ENCODE assay signal across 9 cellular contexts in the genomic region with DNA sequence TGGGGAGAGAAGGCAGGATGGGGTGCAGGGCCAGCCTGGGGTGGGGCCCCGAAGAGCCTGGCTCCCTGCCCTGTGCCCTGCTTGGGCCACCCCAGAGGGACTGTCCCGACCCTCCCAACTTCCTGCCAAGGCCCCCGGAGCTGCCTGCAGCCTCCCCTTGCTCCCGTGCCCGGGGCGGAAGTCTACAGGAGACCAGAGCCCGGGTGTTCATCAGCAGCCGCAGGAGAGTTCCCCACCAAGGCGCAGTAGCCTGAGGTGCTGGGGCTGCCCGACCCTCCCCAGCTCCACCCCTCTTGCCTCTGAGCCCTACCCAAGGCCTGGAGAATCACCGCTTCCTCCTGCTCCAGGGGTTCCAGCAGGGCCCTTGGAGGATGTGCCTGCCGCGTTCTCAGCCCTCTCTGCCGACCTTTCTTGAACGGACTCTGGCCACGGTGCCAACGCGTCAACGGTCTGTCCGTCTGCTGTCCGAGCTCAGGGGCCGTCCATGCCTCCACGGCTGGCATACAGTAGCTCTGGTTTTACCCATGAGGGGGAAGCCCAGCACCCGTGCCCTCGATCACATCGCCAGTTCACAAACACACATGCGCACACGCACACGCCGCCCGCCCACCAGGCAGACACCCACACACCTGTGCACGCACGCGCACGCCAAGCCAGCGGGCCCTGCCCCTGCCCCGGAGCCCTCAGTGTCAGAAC. TPM values are rescaled to one million over a fixed set of nuclear protein-coding genes. Genes with fewer than 3 reads are reported as not detected.
DNase-seq lines count a peak whose midpoint lies in the region; ATAC-seq, FAIRE-seq and TF ChIP-seq lines count a peak whose summit lies in the region.
"Had no signal": no experiment of that assay in that cellular context is flagged by ENCODE, and none has a peak within 500 bp of the region (broad histone marks: within the 10 kb centered on the region; RNA-seq: fewer than 3 reads in every experiment).

No MANE protein-coding gene starts in this region.

- peak; percentile 57 to 66 for ATAC-seq in CD4-positive, CD25-positive, alpha-beta regulatory T cell (ENCODE audit: low read depth in 2 of 2)
- peak in 3 of 4 donors; percentile 0 to 1 (median 1) for ATAC-seq in pancreas

- peak overlapping the region; percentile 26 for H3K9ac ChIP-seq in fibroblast of lung (ENCODE audit: insufficient read depth, low read length)

- H3K9me3 Mint-ChIP-seq in CD4-positive, CD25-positive, alpha-beta regulatory T cell: peaks cover 0 to 2% (median 0%) of the 10 kb centered on the region in 7 donors

- H4K20me1 ChIP-seq in fibroblast of lung (ENCODE audit: control insufficient read depth, extremely low read depth, insufficient read depth, low read length): no peaks in the 10 kb centered on the region

- H3K27ac Mint-ChIP-seq in CD4-positive, CD25-positive, alpha-beta regulatory T cell: peak overlapping the region in 2 of 3 donors; percentile 31 to 63

- no peaks in the 10 kb centered on the region for H3K27me3 Mint-ChIP-seq in CD4-positive, CD25-positive, alpha-beta regulatory T cell

- no peak for TF ChIP-seq CTCF in RWPE1 (conservative IDR thresholded peaks at IDR 0.05; ENCODE audit: low read depth)
- no peak for TF ChIP-seq CTCF in fibroblast of lung (conservative IDR thresholded peaks at IDR 0.05 in 1 of 2, IDR thresholded peaks at IDR 0.05 in 1 of 2; ENCODE audit: low read depth in 1 of 2, low read length in 2 of 2)
- no peak for TF ChIP-seq CTCF in pancreas (IDR thresholded peaks at IDR 0.05)

- intact Hi-C loops in pancreas (cut with DNase I): no loop called here

- peaks cover 3% of the 10 kb centered on the region for H3K36me3 Mint-ChIP-seq in CD4-positive, CD25-positive, alpha-beta regulatory T cell

- H3K36me3 ChIP-seq in CD4-positive, CD25-positive, alpha-beta regulatory T cell (ENCODE audit: control insufficient read depth, insufficient read depth, low read length): peaks cover 23% of the 10 kb centered on the region
- peaks cover 23% of the 10 kb centered on the region for H3K36me3 ChIP-seq in fibroblast of lung (ENCODE audit: control insufficient read depth, insufficient read depth, low read length)
- peaks cover 0 to 13% (median 6%) of the 10 kb centered on the region in 3 donors for H3K36me3 ChIP-seq in pancreas

- peaks cover 0 to 20% (median 10%) of the 10 kb centered on the region in 4 donors for H3K4me1 Mint-ChIP-seq in CD4-positive, CD25-positive, alpha-beta regulatory T cell

- POLR2A ChIA-PET in RWPE1 (lab: Yijun Ruan, JAX; ENCODE audit: low non-redundant PET): no interaction called here

- no peaks in the 10 kb centered on the region for H3K79me2 ChIP-seq in fibroblast of lung (ENCODE audit: control insufficient read depth, insufficient read depth, low read length)

- peak in 2 of 3 donors; percentile 33 to 49 for DNase-seq in CD4-positive, CD25-positive, alpha-beta regulatory T cell
- DNase-seq in RWPE1 (ENCODE audit: low spot score) (no peak), fibroblast of lung (ENCODE audit: low read depth in 2 of 2) (no peak), pancreas (peak in 4 of 6 donors; percentile 23 to 78 (median 54)), HUDEP-2 (lab: John Stamatoyannopoulos, UW; ENCODE audit: unreplicated experiment in 76 of 76) (no peak), HuH-7.5 (ENCODE audit: low spot score) (no peak), NCI-H1048 (lab: John Stamatoyannopoulos, UW) (no peak), RCC 7860 (ENCODE audit: low spot score) (no peak)
- DNase-seq: NCI-H2227 treated with DMSO at 0.1 percent for 48 hours had no signal

- WGBS in pancreas, 2 donors: 76 to 77% methylated on average over 35 to 37 of the region's 37 CpGs

- no peak overlapping the region for H3K4me3 ChIP-seq in CD4-positive, CD25-positive, alpha-beta regulatory T cell (ENCODE audit: low read depth, low read length)
- peak overlapping the region in 1 of 4 experiments; percentile 7 for H3K4me3 ChIP-seq in fibroblast of lung (replicated peaks in 1 of 4; ENCODE audit: control extremely low read depth in 1 of 4, insufficient read depth in 1 of 4, low read depth in 3 of 4, low read length in 4 of 4)
- no peak overlapping the region for H3K4me3 ChIP-seq in pancreas

- H3K9me3 ChIP-seq in CD4-positive, CD25-positive, alpha-beta regulatory T cell (ENCODE audit: control insufficient read depth in 2 of 2, low read length in 2 of 2): no peaks in the 10 kb centered on the region
- H3K9me3 ChIP-seq in fibroblast of lung (ENCODE audit: control insufficient read depth, insufficient read depth, low read depth, low read length): no peaks in the 10 kb centered on the region
- H3K9me3 ChIP-seq in pancreas: no peaks in the 10 kb centered on the region

- CTCF ChIA-PET in RWPE1 (lab: Yijun Ruan, JAX): interaction anchor here (0.7 kb wide), 1 partner anchor 14 kb away, joined by 5 read pairs; no protein-coding TSS in a partner anchor

- H3K4me1 ChIP-seq in CD4-positive, CD25-positive, alpha-beta regulatory T cell (ENCODE audit: control insufficient read depth, insufficient read depth, low read length, poor library complexity, severe bottlenecking): peaks cover 9% of the 10 kb centered on the region
- H3K4me1 ChIP-seq in fibroblast of lung (ENCODE audit: control insufficient read depth, extremely low read depth, insufficient read depth, low read length) (peaks cover 36% of the 10 kb centered on the region), pancreas (peaks cover 10 to 36% (median 19%) of the 10 kb centered on the region in 3 donors)

- peak overlapping the region; percentile 69 to 89 (median 76) for H3K4me3 Mint-ChIP-seq in CD4-positive, CD25-positive, alpha-beta regulatory T cell

- no peak overlapping the region for H2AFZ ChIP-seq in fibroblast of lung (ENCODE audit: low read length)

- no peak for FAIRE-seq in pancreas (lab: Jason Lieb, UNC)
- no peak for FAIRE-seq in RCC 7860 (lab: Jason Lieb, UNC)

- no peaks in the 10 kb centered on the region for H3K27me3 ChIP-seq in CD4-positive, CD25-positive, alpha-beta regulatory T cell (ENCODE audit: control insufficient read depth, insufficient read depth, low read length)
- H3K27me3 ChIP-seq in fibroblast of lung (ENCODE audit: control insufficient read depth, insufficient read depth, low read length) (no peaks in the 10 kb centered on the region), pancreas (no peaks in the 10 kb centered on the region)

- peak overlapping the region; percentile 68 for H3K4me2 ChIP-seq in fibroblast of lung (ENCODE audit: extremely low read depth, insufficient read depth, low read length)

- peak overlapping the region; percentile 23 for H3K27ac ChIP-seq in CD4-positive, CD25-positive, alpha-beta regulatory T cell (ENCODE audit: insufficient read depth, low read length, poor library complexity, severe bottlenecking)
- H3K27ac ChIP-seq in RWPE1 (peak overlapping the region; percentile 70), fibroblast of lung (ENCODE audit: insufficient read depth, low read length) (peak overlapping the region; percentile 79), pancreas (peak overlapping the region in 2 of 4 donors; percentile 30 to 38)

RNA-seq across cellular contexts. Expression of a gene that starts 36.0 kb away (rescaled TPM):
- total RNA-seq in CD4-positive, CD25-positive, alpha-beta regulatory T cell: 23.9 TPM
- 1 to 10 TPM; 3.4 to 8.1 (median 6.2) TPM for polyA plus RNA-seq in CD4-positive, CD25-positive, alpha-beta regulatory T cell
- total RNA-seq in fibroblast of lung: 261 and 367 TPM in 2 replicates
- 179 and 189 TPM in 2 replicates for polyA plus RNA-seq in fibroblast of lung
- polyA plus RNA-seq in fibroblast of lung (2012): 431 and 600 TPM in 2 replicates
- polyA minus RNA-seq in fibroblast of lung (ENCODE audit: low replicate concordance): 88.2 and 101 TPM in 2 replicates
- 10 to 100 TPM in 3 of 6 donors, 1 to 10 TPM in 3; 3.1 to 45.2 (median 8.5) TPM for total RNA-seq in pancreas
- polyA plus RNA-seq in pancreas: 10 to 100 TPM; 10.1 to 13.0 TPM

RNA-seq across cellular contexts. Expression of a gene that starts 40.5 kb away (rescaled TPM):
- 198 TPM for total RNA-seq in CD4-positive, CD25-positive, alpha-beta regulatory T cell
- 10 to 100 TPM; 32.4 to 82.8 (median 52.0) TPM for polyA plus RNA-seq in CD4-positive, CD25-positive, alpha-beta regulatory T cell
- total RNA-seq in fibroblast of lung (224 and 249 TPM in 2 replicates), pancreas (100 to 1,000 TPM in 4 of 6 donors, 10 to 100 TPM in 2; 91.5 to 131 (median 108) TPM)
- polyA plus RNA-seq in fibroblast of lung (78.2 and 86.1 TPM in 2 replicates), pancreas (100 to 1,000 TPM; 129 to 131 TPM)
- polyA plus RNA-seq in fibroblast of lung (2012): 102 and 162 TPM in 2 replicates
- 151 and 174 TPM in 2 replicates for polyA minus RNA-seq in fibroblast of lung (ENCODE audit: low replicate concordance)

Comparison
In these comparisons a context has a peak if more than half of its experiments do, and no peak if none do; other contexts are left out.
1. DNase-seq: peak in CD4-positive, CD25-positive, alpha-beta regulatory T cell (2 of 3) and pancreas (4 of 6); none in RWPE1 (single experiment), fibroblast of lung (0 of 2), HUDEP-2 (0 of 76), HuH-7.5 (single experiment), NCI-H1048 (single experiment) and RCC 7860 (single experiment).